In genomic region chr4:94431388-94431787, GRCh38 we compare ENCODE assay signal across 32 cellular contexts.
"Had no signal": no experiment of that assay in that cellular context is flagged by ENCODE, and none has a peak within 500 bp of the region (broad histone marks: within the 10 kb centered on the region; RNA-seq: fewer than 3 reads in every experiment).

No MANE protein-coding gene starts in this region.

- H3K27me3 ChIP-seq: ascending aorta, cardiac muscle cell had no signal

- H3K27ac ChIP-seq: ascending aorta, cardiac muscle cell, WERI-Rb-1 had no signal

- H3K36me3 ChIP-seq: ascending aorta, cardiac muscle cell, WERI-Rb-1 had no signal

- FAIRE-seq: bronchial epithelial cell, TTC549 had no signal

- ATAC-seq: activated CD4-positive, alpha-beta T cell treated with anti-CD3 and anti-CD28 coated beads for 36 hours; activated CD4-positive, CD25-positive, alpha-beta regulatory T cell treated with anti-CD3 and anti-CD28 coated beads, Interleukin-2, amount 50 U/mL, for 24 hours; activated CD8-positive, alpha-beta memory T cell treated with anti-CD3 and anti-CD28 coated beads, Interleukin-2, amount 10 ng/mL, durations not matched to agents 7 days and 5 days; activated CD8-positive, alpha-beta T cell treated with anti-CD3 and anti-CD28 coated beads, Interleukin-2, amount 10 ng/mL, durations not matched to agents 7 days and 5 days; activated naive CD8-positive, alpha-beta T cell treated with anti-CD3 and anti-CD28 coated beads, Interleukin-2, amount 50 U/mL, for 24 hours; WTC11 had no signal

- DNase-seq: activated CD4-positive, alpha-beta memory T cell treated with anti-CD3 and anti-CD28 coated beads, Interleukin-2, amount 10 ng/mL, durations not matched to agents 7 days and 5 days; activated CD4-positive, alpha-beta T cell treated with anti-CD3 and anti-CD28 coated beads for 1 hour; activated CD4-positive, alpha-beta T cell treated with anti-CD3 and anti-CD28 coated beads for 36 hours; activated CD4-positive, alpha-beta T cell treated with anti-CD3 and anti-CD28 coated beads for 48 hours; activated CD4-positive, alpha-beta T cell treated with anti-CD3 and anti-CD28 coated beads, Interleukin-2, amount 10 ng/mL, durations not matched to agents 7 days and 5 days; activated CD4-positive, alpha-beta T cell treated with anti-CD3 and anti-CD28 coated beads, Interleukin-2, amount 50 U/mL, for 48 hours; activated CD4-positive, CD25-positive, alpha-beta regulatory T cell; activated CD8-positive, alpha-beta memory T cell treated with anti-CD3 and anti-CD28 coated beads for 24 hours; activated CD8-positive, alpha-beta memory T cell treated with anti-CD3 and anti-CD28 coated beads, Interleukin-2, amount 10 ng/mL, durations not matched to agents 7 days and 5 days; activated CD8-positive, alpha-beta memory T cell treated with anti-CD3 and anti-CD28 coated beads, Interleukin-2, amount 50 U/mL, for 48 hours; activated CD8-positive, alpha-beta T cell treated with anti-CD3 and anti-CD28 coated beads, Interleukin-2, amount 10 ng/mL, durations not matched to agents 7 days and 5 days; activated effector memory CD4-positive, alpha-beta T cell treated with Interleukin-2 at 50 U/mL for 16 hours; activated gamma-delta T cell; activated naive CD4-positive, alpha-beta T cell treated with anti-CD3 and anti-CD28 coated beads, Interleukin-2, amount 10 ng/mL, durations not matched to agents 7 days and 5 days; activated naive CD4-positive, alpha-beta T cell treated with Interleukin-2 at 50 U/mL for 16 hours; activated naive CD8-positive, alpha-beta T cell treated with anti-CD3 and anti-CD28 coated beads, Interleukin-2, amount 10 ng/mL, durations not matched to agents 7 days and 5 days; activated naive CD8-positive, alpha-beta T cell treated with anti-CD3 and anti-CD28 coated beads, Interleukin-2, amount 50 U/mL, for 24 hours; activated T-cell treated with anti-CD3 and anti-CD28 coated beads, Interleukin-2, amount 50 U/mL, for 24 hours; activated T-cell treated with anti-CD3 and anti-CD28 coated beads, Interleukin-2, amount 50 U/mL, for 48 hours; amygdala; anterior cingulate cortex; caudate nucleus; cerebellar nuclear complex; T-helper 2 cell; T-helper 9 cell; WERI-Rb-1 had no signal

- H3K4me3 ChIP-seq: ascending aorta, cardiac muscle cell had no signal
